ENCODE assay signal across 10 cellular contexts in genomic region chr22:50445071-50445879, GRCh38. TPM values are rescaled to one million over a fixed set of nuclear protein-coding genes. Genes with fewer than 3 reads are reported as not detected.
DNase-seq lines count a peak whose midpoint lies in the region; ATAC-seq and TF ChIP-seq lines count a peak whose summit lies in the region.
"Had no signal": no experiment of that assay in that cellular context is flagged by ENCODE, and none has a peak within 500 bp of the region (broad histone marks: within the 10 kb centered on the region; RNA-seq: fewer than 3 reads in every experiment).

No MANE protein-coding gene starts in this region.

- H3F3A ChIP-seq in PC-3 (ENCODE audit: low read length, unreplicated experiment) = no peaks in the 10 kb centered on the region

- no peak overlapping the region for H2BK5ac ChIP-seq in mesenchymal stem cell (ENCODE audit: low read depth, low read length, poor library complexity, severe bottlenecking)

- no peak overlapping the region for H2AFZ ChIP-seq in mesenchymal stem cell (ENCODE audit: low read depth, low read length)
- H2AFZ ChIP-seq in PC-3 (ENCODE audit: low read length) = no peak overlapping the region

- no peak overlapping the region for H2BK120ac ChIP-seq in mesenchymal stem cell (ENCODE audit: low read depth, low read length)

- POLR2A ChIA-PET in PC-3 (lab: Charles Lee; ENCODE audit: unreplicated experiment) = interaction anchor here (0.5 kb wide), 1 partner anchor 33 kb away, joined by 12 read pairs; no protein-coding TSS in a partner anchor

- peak overlapping the region; percentile 24; the same call in 1 of the 2 replicates for H3K4me3 Mint-ChIP-seq in HFFc6

- no peak overlapping the region for H2BK15ac ChIP-seq in mesenchymal stem cell (ENCODE audit: low read depth, poor library complexity, severe bottlenecking)

- H2AK5ac ChIP-seq in mesenchymal stem cell (ENCODE audit: low read length, severe bottlenecking) = no peak overlapping the region

- peaks cover 12% of the 10 kb centered on the region for H3K27me3 Mint-ChIP-seq in HFFc6 (ENCODE audit: insufficient read depth)

- peaks cover 15% of the 10 kb centered on the region; the same call in 1 of the 2 replicates for H3K4me1 Mint-ChIP-seq in HFFc6 (ENCODE audit: low read depth)

- H3K9me2 ChIP-seq in PC-3 (replicated peaks; ENCODE audit: low read length) = no peaks in the 10 kb centered on the region

- no TSS peak for BruUV-seq in PC-3 (replicated peaks; lab: Mats Ljungman, UMichigan)

- ATAC-seq in PC-3 = no peak
- no peak for ATAC-seq in GM18520 (IDR thresholded peaks at IDR 0.05; ENCODE audit: unreplicated experiment)

- peaks cover 9% of the 10 kb centered on the region for H3K79me1 ChIP-seq in mesenchymal stem cell (replicated peaks; ENCODE audit: low read length, poor library complexity, severe bottlenecking)

- WGBS in mesenchymal stem cell = 88% methylated on average over 27 of the region's 30 CpGs

- H3K79me2 ChIP-seq in PC-3 (ENCODE audit: low read length) = no peaks in the 10 kb centered on the region

- H4K20me1 ChIP-seq in PC-3 (ENCODE audit: low read length) = no peaks in the 10 kb centered on the region

- DNase-seq in HFFc6 (no peak), mesenchymal stem cell (no peak), PC-3 (no peak), NCI-H1930 (lab: John Stamatoyannopoulos, UW) (no peak), NAMALWA (ENCODE audit: low spot score) (no peak)
- peak; percentile 22 for DNase-seq in activated gamma-delta T cell treated with anti-CD3 and anti-CD28 coated beads, Interleukin-2, amount 50 U/mL, for 16 hours (ENCODE audit: low read depth)
- DNase-seq: activated effector memory CD4-positive, alpha-beta T cell treated with Interleukin-2 at 50 U/mL for 16 hours had no signal

- no peak overlapping the region for H3K14ac ChIP-seq in mesenchymal stem cell (ENCODE audit: low read length in 2 of 2)

- peak overlapping the region; percentile 57 for H3K27ac ChIP-seq in 22Rv1
- no peak overlapping the region for H3K27ac ChIP-seq in mesenchymal stem cell (ENCODE audit: low read length, poor library complexity, severe bottlenecking)
- no peak overlapping the region for H3K27ac ChIP-seq in PC-3 (ENCODE audit: low read length)
- H3K27ac ChIP-seq: neutrophil had no signal

- H3K27ac Mint-ChIP-seq in HFFc6 = peak overlapping the region; percentile 53; the same call in 1 of the 2 replicates

- CTCF ChIA-PET in PC-3 (lab: Charles Lee) = no interaction called here

- H3K18ac ChIP-seq in mesenchymal stem cell (ENCODE audit: low read depth in 1 of 2, low read length in 2 of 2) = no peak overlapping the region

- H3K4me1 ChIP-seq in mesenchymal stem cell (ENCODE audit: control insufficient read depth, insufficient read depth, low read depth, low read length) (peaks cover 21% of the 10 kb centered on the region), PC-3 (ENCODE audit: insufficient read depth, low read length) (no peaks in the 10 kb centered on the region)

- no peaks in the 10 kb centered on the region for H3K27me3 ChIP-seq in mesenchymal stem cell (ENCODE audit: control insufficient read depth in 1 of 2, insufficient read depth in 1 of 2, low read length in 2 of 2)
- no peaks in the 10 kb centered on the region for H3K27me3 ChIP-seq in PC-3 (ENCODE audit: low read length)
- H3K27me3 ChIP-seq: neutrophil had no signal

- no peak overlapping the region for H4K91ac ChIP-seq in mesenchymal stem cell (ENCODE audit: low read length)

- H3K9me3 ChIP-seq in mesenchymal stem cell (ENCODE audit: control insufficient read depth, low read length) (no peaks in the 10 kb centered on the region), PC-3 (ENCODE audit: low read length) (no peaks in the 10 kb centered on the region)
- H3K9me3 ChIP-seq: neutrophil had no signal

- peak overlapping the region; percentile 4 for H4K8ac ChIP-seq in mesenchymal stem cell (ENCODE audit: low read length)

- no peaks in the 10 kb centered on the region for H3K9me3 Mint-ChIP-seq in HFFc6

- H3K23ac ChIP-seq in mesenchymal stem cell (ENCODE audit: low read length in 2 of 2) = no peak overlapping the region

- TF ChIP-seq CTCF in 22Rv1 (IDR thresholded peaks at IDR 0.05) (no peak), HFFc6 (IDR thresholded peaks at IDR 0.05) (no peak), PC-3 (conservative IDR thresholded peaks at IDR 0.05; ENCODE audit: low read depth, low read length) (no peak)

- H3K4me3 ChIP-seq in mesenchymal stem cell (ENCODE audit: insufficient read depth in 1 of 2, low read depth in 1 of 2, low read length in 2 of 2) (no peak overlapping the region), PC-3 (ENCODE audit: low read length) (no peak overlapping the region)

- no peak overlapping the region for H3K4ac ChIP-seq in mesenchymal stem cell (ENCODE audit: low read depth in 1 of 2, low read length in 2 of 2)

- H3K4me2 ChIP-seq in mesenchymal stem cell (ENCODE audit: low read length, poor library complexity, severe bottlenecking) (no peak overlapping the region), PC-3 (ENCODE audit: low read length) (no peak overlapping the region)

- peaks cover 70 to 85% of the 10 kb centered on the region in 2 experiments for H3K36me3 ChIP-seq in mesenchymal stem cell (ENCODE audit: control insufficient read depth in 1 of 2, insufficient read depth in 2 of 2, low read depth in 1 of 2, low read length in 2 of 2)
- H3K36me3 ChIP-seq in PC-3 (ENCODE audit: low read depth, low read length) = no peaks in the 10 kb centered on the region

- peaks cover 15% of the 10 kb centered on the region for H3K36me3 Mint-ChIP-seq in HFFc6 (ENCODE audit: low read depth)

- H3K9ac ChIP-seq in mesenchymal stem cell (ENCODE audit: low read length) = peak overlapping the region; percentile 30
- H3K9ac ChIP-seq in PC-3 (ENCODE audit: low read length) = no peak overlapping the region

- H2BK12ac ChIP-seq in mesenchymal stem cell (ENCODE audit: low read length in 2 of 2) = no peak overlapping the region

- intact Hi-C loops in PC-3 (cut with micrococcal nuclease) = no loop called here

RNA-seq across cellular contexts. Expression of gene SBF1, which starts 29.6 kb away (rescaled TPM):
- total RNA-seq in HFFc6 (2021; fragmentation: NEBNext Ultra II Directional; extraction: Animal tissue kit (Norgen Biotek cat#: 25700)) = 10 to 100 TPM; 63.9 to 76.7 (median 71.2) TPM
- 23.9 TPM for polyA plus RNA-seq in mesenchymal stem cell (2013, experiment 1 of 2)
- 22.7 TPM for polyA plus RNA-seq in mesenchymal stem cell (2013, experiment 2 of 2)
- 48.5 and 67.1 TPM in 2 replicates for total RNA-seq in PC-3 (2014; rRNA removed)

RNA-seq across cellular contexts. Expression of gene ADM2, which starts 36.1 kb away (rescaled TPM):
- total RNA-seq in HFFc6 (2021; fragmentation: NEBNext Ultra II Directional; extraction: Animal tissue kit (Norgen Biotek cat#: 25700)) = 1 to 10 TPM in 5 of 6 experiments, under 1 TPM in 1; 0.91 to 3.4 (median 1.2) TPM
- 11.3 TPM for polyA plus RNA-seq in mesenchymal stem cell (2013, experiment 1 of 2)
- polyA plus RNA-seq in mesenchymal stem cell (2013, experiment 2 of 2) = 10.9 TPM
- total RNA-seq in PC-3 (2014; rRNA removed) = 0.98 and 1.8 TPM in 2 replicates

RNA-seq across cellular contexts. Expression of gene MIOX, which starts 41.4 kb away (rescaled TPM):
- not detected for total RNA-seq in HFFc6 (2021; fragmentation: NEBNext Ultra II Directional; extraction: Animal tissue kit (Norgen Biotek cat#: 25700))
- polyA plus RNA-seq in mesenchymal stem cell (2013, experiment 1 of 2) = 0.14 TPM
- polyA plus RNA-seq in mesenchymal stem cell (2013, experiment 2 of 2) = 0.16 TPM
- not detected in 2 replicates for total RNA-seq in PC-3 (2014; rRNA removed)
